Comparison of ENCODE assay signal across 8 cellular contexts in the genomic region with DNA sequence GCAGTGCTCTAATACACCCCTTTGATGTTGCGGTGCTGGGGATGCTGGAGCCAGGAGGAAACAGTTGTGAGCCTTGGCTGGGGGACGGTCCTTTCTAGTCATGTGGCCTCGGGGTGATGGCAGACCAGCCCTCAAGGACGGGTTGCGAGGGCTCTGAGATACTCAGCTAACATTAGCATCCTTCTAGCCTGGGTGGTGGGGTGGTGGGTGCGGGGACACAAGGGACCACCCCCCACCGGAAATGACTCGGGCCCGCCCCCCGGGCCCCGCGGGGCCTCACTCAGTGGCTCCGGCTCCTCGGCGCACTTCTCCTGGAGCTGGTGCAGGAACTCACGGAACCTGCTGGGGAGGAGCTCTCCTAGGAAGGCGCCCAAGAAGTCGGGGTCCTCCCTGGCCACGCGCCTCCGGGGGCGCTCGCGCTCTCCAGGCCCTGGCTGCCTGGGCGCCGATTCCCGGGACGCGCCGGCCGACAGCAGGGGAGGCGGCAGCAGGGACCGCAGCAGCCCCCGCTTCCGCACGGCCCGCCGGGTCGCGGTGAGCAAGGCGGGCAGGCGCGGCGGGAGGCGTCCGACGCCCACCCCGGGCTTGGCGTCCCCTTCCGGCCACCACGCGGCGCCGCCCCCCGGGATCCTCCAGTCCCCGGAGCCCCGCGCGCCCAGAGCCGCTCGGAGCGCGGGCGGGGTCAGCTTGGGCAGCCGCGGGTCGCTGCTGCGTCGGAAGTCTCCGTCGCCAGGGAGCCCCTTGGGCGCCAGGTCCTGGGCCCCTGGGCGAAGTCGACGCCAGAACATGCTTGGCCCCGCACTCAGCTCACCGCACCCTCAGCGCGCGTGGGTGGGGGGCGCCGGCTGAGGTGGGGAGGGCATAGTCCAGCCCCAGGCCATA. TPM values are rescaled to one million over a fixed set of nuclear protein-coding genes. Genes with fewer than 3 reads are reported as not detected.
DNase-seq lines count a peak whose midpoint lies in the region; ATAC-seq and TF ChIP-seq lines count a peak whose summit lies in the region.

No MANE protein-coding gene starts in this region.

- H3K27ac ChIP-seq in dorsolateral prefrontal cortex (peak overlapping the region in 29 of 59 donors; percentile 6 to 80 (median 51)), muscle layer of colon (ENCODE audit: low read depth, low read length) (no peak overlapping the region)

- H3K9me3 Mint-ChIP-seq in CD14-positive monocyte: peaks cover 0 to 10% (median 4%) of the 10 kb centered on the region in 7 donors

- peaks cover 34% of the 10 kb centered on the region for H3K4me1 Mint-ChIP-seq in CD14-positive monocyte

- H3K4me1 ChIP-seq in muscle layer of colon (ENCODE audit: insufficient read depth, low read length): peaks cover 9% of the 10 kb centered on the region

- peak overlapping the region in 1 of 7 donors; percentile 71 for H3K27ac Mint-ChIP-seq in CD14-positive monocyte

- DNase-seq in CD14-positive monocyte (ENCODE audit: low spot score) (peak; percentile 41), MV-4-11 (lab: John Stamatoyannopoulos, UW) (peak; percentile 7), dorsolateral prefrontal cortex (no peak), cerebellar cortex (ENCODE audit: low spot score) (no peak)

- H3K36me3 ChIP-seq in muscle layer of colon (ENCODE audit: insufficient read depth, low read length): no peaks in the 10 kb centered on the region

- no peaks in the 10 kb centered on the region for H3K9me3 ChIP-seq in muscle layer of colon (ENCODE audit: low read length)

- ATAC-seq in HG02938 (IDR thresholded peaks at IDR 0.05; ENCODE audit: unreplicated experiment) (no peak), HG03108 (IDR thresholded peaks at IDR 0.05; ENCODE audit: unreplicated experiment) (no peak), GM21576 (IDR thresholded peaks at IDR 0.05; ENCODE audit: unreplicated experiment) (no peak)

- peaks cover 21 to 37% (median 31%) of the 10 kb centered on the region in 3 donors for H3K27me3 Mint-ChIP-seq in CD14-positive monocyte (ENCODE audit: low read depth in 3 of 3)

- TF ChIP-seq CTCF in CD14-positive monocyte (IDR thresholded peaks at IDR 0.05) (no peak), dorsolateral prefrontal cortex (IDR thresholded peaks at IDR 0.05 in 54 of 56, conservative IDR thresholded peaks at IDR 0.05 in 2 of 56; ENCODE audit: low read depth in 1 of 56, partially characterized antibody in 56 of 56) (peak in 12 of 56 donors; percentile 8 to 42 (median 20))

- intact Hi-C loops in CD14-positive monocyte (cut with micrococcal nuclease) (loop anchor here (5.0 to 10.0 kb wide), 2 partner anchors 273 to 295 kb away; no protein-coding TSS in a partner anchor), dorsolateral prefrontal cortex (cut with DNase I) (no loop called here)

- H3K36me3 Mint-ChIP-seq in CD14-positive monocyte: peaks cover 3 to 14% of the 10 kb centered on the region in 2 donors

- H3K4me3 Mint-ChIP-seq in CD14-positive monocyte: peak overlapping the region; percentile 45 to 75

- no peaks in the 10 kb centered on the region for H3K27me3 ChIP-seq in dorsolateral prefrontal cortex
- peaks cover 0 to 3% of the 10 kb centered on the region in 2 donors for H3K27me3 ChIP-seq in muscle layer of colon (ENCODE audit: control insufficient read depth in 1 of 2, insufficient read depth in 2 of 2, low read length in 2 of 2)

- H3K4me3 ChIP-seq in dorsolateral prefrontal cortex (peak overlapping the region; percentile 36 to 75 (median 60)), muscle layer of colon (ENCODE audit: low read depth in 1 of 2, low read length in 2 of 2) (peak overlapping the region; percentile 45 to 55)

- no peak overlapping the region for H3K9ac ChIP-seq in muscle layer of colon (ENCODE audit: low read length)

RNA-seq across cellular contexts. Expression of a gene that starts 0.9 kb away (rescaled TPM):
- polyA plus RNA-seq in CD14-positive monocyte: not detected
- 1 to 10 TPM in 55 of 120 experiments, under 1 TPM in 47, not detected in 18; 0.18 to 3.1 (median 1.0) TPM for total RNA-seq in dorsolateral prefrontal cortex

RNA-seq across cellular contexts. Expression of a gene that starts 5.9 kb away (rescaled TPM):
- 10 to 100 TPM; 28.2 to 43.9 TPM for polyA plus RNA-seq in CD14-positive monocyte
- total RNA-seq in dorsolateral prefrontal cortex: 10 to 100 TPM; 22.2 to 45.4 (median 32.9) TPM

RNA-seq across cellular contexts. Expression of a gene that starts 21.9 kb away (rescaled TPM):
- 10 to 100 TPM in 1 of 2 donors, 1 to 10 TPM in 1; 8.1 to 10.1 TPM for polyA plus RNA-seq in CD14-positive monocyte
- 10 to 100 TPM; 20.5 to 43.2 (median 32.5) TPM for total RNA-seq in dorsolateral prefrontal cortex

RNA-seq across cellular contexts. Expression of a gene that starts 45.4 kb away (rescaled TPM):
- polyA plus RNA-seq in CD14-positive monocyte: not detected
- 1 to 10 TPM in 4 of 120 experiments, under 1 TPM in 37, not detected in 79; 0.33 to 1.6 (median 0.47) TPM for total RNA-seq in dorsolateral prefrontal cortex

Comparison
In these comparisons a context has a peak if more than half of its experiments do, and no peak if none do; other contexts are left out.
1. DNase-seq: peak in CD14-positive monocyte (single experiment) and MV-4-11 (single experiment); none in dorsolateral prefrontal cortex (0 of 10) and cerebellar cortex (single experiment).
2. intact Hi-C loops: an anchor here in CD14-positive monocyte (5.0 to 10.0 kb wide); none called in dorsolateral prefrontal cortex.